Comparison of ENCODE assay signal across 9 cellular contexts in genomic region chr15:55587321-55588069, GRCh38. TPM values are rescaled to one million over a fixed set of nuclear protein-coding genes. Genes with fewer than 3 reads are reported as not detected.
DNase-seq lines count a peak whose midpoint lies in the region; ATAC-seq and TF ChIP-seq lines count a peak whose summit lies in the region.
"Had no signal": no experiment of that assay in that cellular context is flagged by ENCODE, and none has a peak within 500 bp of the region (broad histone marks: within the 10 kb centered on the region; RNA-seq: fewer than 3 reads in every experiment).

No MANE protein-coding gene starts in this region.

- H3K27ac Mint-ChIP-seq in CD14-positive monocyte = no peak overlapping the region
- no peak overlapping the region for H3K27ac Mint-ChIP-seq in activated naive CD8-positive, alpha-beta T cell treated with anti-CD3 and anti-CD28 coated beads, Interleukin-2, amount 10 ng/mL, durations not matched to agents 7 days and 5 days

- H3K27me3 Mint-ChIP-seq in CD14-positive monocyte (ENCODE audit: low read depth in 3 of 3) = peaks cover 43 to 63% (median 62%) of the 10 kb centered on the region in 3 donors
- H3K27me3 Mint-ChIP-seq in activated naive CD8-positive, alpha-beta T cell treated with anti-CD3 and anti-CD28 coated beads, Interleukin-2, amount 10 ng/mL, durations not matched to agents 7 days and 5 days = peaks cover 43% of the 10 kb centered on the region

- H3K4me3 Mint-ChIP-seq in CD14-positive monocyte = peak overlapping the region; percentile 73 to 89
- H3K4me3 Mint-ChIP-seq in activated naive CD8-positive, alpha-beta T cell treated with anti-CD3 and anti-CD28 coated beads, Interleukin-2, amount 10 ng/mL, durations not matched to agents 7 days and 5 days = peak overlapping the region; percentile 64

- peaks cover 4 to 21% (median 15%) of the 10 kb centered on the region in 7 donors for H3K9me3 Mint-ChIP-seq in CD14-positive monocyte
- H3K9me3 Mint-ChIP-seq in activated naive CD8-positive, alpha-beta T cell treated with anti-CD3 and anti-CD28 coated beads, Interleukin-2, amount 10 ng/mL, durations not matched to agents 7 days and 5 days = no peaks in the 10 kb centered on the region

- POLR2A ChIA-PET in activated naive CD8-positive, alpha-beta T cell treated with anti-CD3 and anti-CD28 coated beads, Interleukin-2, amount 10 ng/mL, durations not matched to agents 7 days and 5 days (lab: Charles Lee) = no interaction called here
- POLR2A ChIA-PET in GM10248 (lab: Yijun Ruan, JAX) = no interaction called here

- CTCF ChIA-PET in GM10248 (lab: Yijun Ruan, JAX) = no interaction called here

- H3K36me3 Mint-ChIP-seq in CD14-positive monocyte = peaks cover 4 to 6% of the 10 kb centered on the region in 2 donors
- no peaks in the 10 kb centered on the region for H3K36me3 Mint-ChIP-seq in activated naive CD8-positive, alpha-beta T cell treated with anti-CD3 and anti-CD28 coated beads, Interleukin-2, amount 10 ng/mL, durations not matched to agents 7 days and 5 days

- ATAC-seq in GM19372 (IDR thresholded peaks at IDR 0.05; ENCODE audit: low read depth, unreplicated experiment) (peak; percentile 16), left ventricle myocardium superior (peak; percentile 60)
- ATAC-seq in activated naive CD8-positive, alpha-beta T cell treated with anti-CD3 and anti-CD28 coated beads, Interleukin-2, amount 10 ng/mL, durations not matched to agents 7 days and 5 days (ENCODE audit: low read depth) = peak; percentile 21

- intact Hi-C loops in CD14-positive monocyte (cut with micrococcal nuclease) = no loop called here
- intact Hi-C loops in left ventricle myocardium superior (cut with micrococcal nuclease) = no loop called here

- no peak for DNase-seq in CD14-positive monocyte (ENCODE audit: low spot score)
- DNase-seq in NCI-H1092 (lab: John Stamatoyannopoulos, UW) = peak; percentile 8
- DNase-seq in activated naive CD8-positive, alpha-beta T cell treated with anti-CD3 and anti-CD28 coated beads, Interleukin-2, amount 10 ng/mL, durations not matched to agents 7 days and 5 days = peak; percentile 41
- DNase-seq in left ventricle myocardium superior = peak; percentile 50
- peak; percentile 3 for DNase-seq in putamen (ENCODE audit: low spot score)
- DNase-seq in GM10248 (ENCODE audit: extremely low spot score) = no peak
- no peak for DNase-seq in SHP77 (lab: John Stamatoyannopoulos, UW)

- H3K4me1 Mint-ChIP-seq in CD14-positive monocyte = peaks cover 7% of the 10 kb centered on the region
- no peaks in the 10 kb centered on the region for H3K4me1 Mint-ChIP-seq in activated naive CD8-positive, alpha-beta T cell treated with anti-CD3 and anti-CD28 coated beads, Interleukin-2, amount 10 ng/mL, durations not matched to agents 7 days and 5 days

- TF ChIP-seq CTCF in CD14-positive monocyte (IDR thresholded peaks at IDR 0.05) = no peak
- no peak for TF ChIP-seq CTCF in GM10248 (IDR thresholded peaks at IDR 0.05; ENCODE audit: control extremely low read depth, extremely low read depth, low read depth, missing control alignments)

RNA-seq across cellular contexts. Expression of gene PYGO1, which starts 0.7 kb away (rescaled TPM):
- not detected for polyA plus RNA-seq in CD14-positive monocyte
- not detected for total RNA-seq in activated naive CD8-positive, alpha-beta T cell treated with anti-CD3 and anti-CD28 coated beads, Interleukin-2, amount 10 ng/mL, durations not matched to agents 7 days and 5 days
- total RNA-seq in left ventricle myocardium superior = 7.8 TPM
- total RNA-seq: T-helper 1 cell treated with Interleukin-12 subunit alpha and Interleukin-12 subunit beta and Interleukin-4 antibody, amounts not matched to agents 30 ng/mL and 1 ng/mL, for 36 hours had no signal

Comparison
In these comparisons a context has a peak if more than half of its experiments do, and no peak if none do; other contexts are left out.
1. DNase-seq: peak in NCI-H1092 (single experiment), activated naive CD8-positive, alpha-beta T cell treated with anti-CD3 and anti-CD28 coated beads, Interleukin-2, amount 10 ng/mL, durations not matched to agents 7 days and 5 days (single experiment), left ventricle myocardium superior (single experiment) and putamen (single experiment); none in CD14-positive monocyte (single experiment), GM10248 (single experiment) and SHP77 (0 of 2).
2. Peak in every context shown above with its lines, with median percentiles within 50 percentile points of each other: ATAC-seq.